In the genomic region with DNA sequence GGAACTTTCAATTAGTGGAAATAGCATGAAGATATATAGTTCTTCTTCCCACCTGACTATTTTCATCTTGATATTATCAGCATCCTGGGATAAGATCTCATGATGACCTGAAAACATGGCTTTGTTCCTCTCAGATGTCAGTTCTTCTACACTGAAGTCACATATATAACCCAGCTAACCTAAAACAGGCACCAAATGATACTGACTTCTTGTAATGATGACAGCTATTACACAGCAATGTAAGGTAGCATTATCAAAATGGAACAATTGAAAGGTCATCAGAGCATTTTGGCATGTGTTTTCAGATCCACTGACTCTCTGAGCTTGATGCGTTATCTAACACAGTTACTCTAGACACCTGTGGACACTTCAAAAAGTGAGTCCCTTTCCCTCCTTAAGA, we compare ENCODE assay signal across 25 cellular contexts.
A peak's percentile ranks its signal among the peaks of the same experiment; 100 is the strongest.
DNase-seq lines count a peak whose midpoint lies in the region; ATAC-seq and TF ChIP-seq lines count a peak whose summit lies in the region.
"Had no signal": no experiment of that assay in that cellular context is flagged by ENCODE, and none has a peak within 500 bp of the region (broad histone marks: within the 10 kb centered on the region; RNA-seq: fewer than 3 reads in every experiment).

No MANE protein-coding gene starts in this region.

- TF ChIP-seq CTCF in WERI-Rb-1 (IDR thresholded peaks at IDR 0.05; ENCODE audit: low read depth, low read length) (no peak), OCI-LY7 (conservative IDR thresholded peaks at IDR 0.05; ENCODE audit: low read length) (no peak)

- no peak for ATAC-seq in GM18873 (IDR thresholded peaks at IDR 0.05; ENCODE audit: low FRiP score, unreplicated experiment)
- ATAC-seq: CD8-positive, alpha-beta T cell; psoas muscle had no signal

- POLR2A ChIA-PET in activated CD4-positive, alpha-beta T cell treated with anti-CD3 and anti-CD28 coated beads, Interleukin-2, amount 10 ng/mL, durations not matched to agents 7 days and 5 days (lab: Charles Lee): no interaction called here
- POLR2A ChIA-PET in CD4-positive, alpha-beta memory T cell (lab: Charles Lee; ENCODE audit: partially characterized antibody): interaction anchor here (0.6 to 2.3 kb wide), 6 partner anchors 10 to 30 kb away, joined by 3 to 7 read pairs (median 4); no protein-coding TSS in a partner anchor
- POLR2A ChIA-PET in OCI-LY7 (lab: Charles Lee): no interaction called here

- no peaks in the 10 kb centered on the region for H3K27me3 Mint-ChIP-seq in activated CD4-positive, alpha-beta T cell treated with anti-CD3 and anti-CD28 coated beads, Interleukin-2, amount 10 ng/mL, durations not matched to agents 7 days and 5 days
- H3K27me3 Mint-ChIP-seq in CD4-positive, alpha-beta memory T cell: no peaks in the 10 kb centered on the region
- H3K27me3 Mint-ChIP-seq: naive B cell had no signal

- H3K36me3 Mint-ChIP-seq in activated CD4-positive, alpha-beta T cell treated with anti-CD3 and anti-CD28 coated beads, Interleukin-2, amount 10 ng/mL, durations not matched to agents 7 days and 5 days (ENCODE audit: low read depth): peaks cover 42% of the 10 kb centered on the region
- peaks cover under 1 to 24% of the 10 kb centered on the region in 2 donors for H3K36me3 Mint-ChIP-seq in CD4-positive, alpha-beta memory T cell
- H3K36me3 Mint-ChIP-seq: naive B cell had no signal

- CTCF ChIA-PET in activated CD4-positive, alpha-beta T cell treated with anti-CD3 and anti-CD28 coated beads, Interleukin-2, amount 10 ng/mL, durations not matched to agents 7 days and 5 days (lab: Charles Lee): interaction anchor here (0.7 to 1.5 kb wide), 4 partner anchors 9 to 35 kb away, joined by 3 read pairs; no protein-coding TSS in a partner anchor
- CTCF ChIA-PET in CD4-positive, alpha-beta memory T cell (lab: Charles Lee; ENCODE audit: partially characterized antibody): interaction anchor here (1.0 to 1.7 kb wide), 7 partner anchors 9 to 191 kb away, joined by 3 to 9 read pairs (median 4); no protein-coding TSS in a partner anchor
- CTCF ChIA-PET in OCI-LY7 (lab: Charles Lee; ENCODE audit: unreplicated experiment): no interaction called here

- H3K79me2 ChIP-seq in OCI-LY7 (ENCODE audit: insufficient read depth, low read depth, low read length): no peaks in the 10 kb centered on the region

- no peak overlapping the region for H2AFZ ChIP-seq in OCI-LY7 (ENCODE audit: low read length)

- H3K4me1 ChIP-seq in CD4-positive, alpha-beta memory T cell (ENCODE audit: insufficient read depth, low read length): peaks cover 97% of the 10 kb centered on the region
- H3K4me1 ChIP-seq in effector memory CD4-positive, alpha-beta T cell (ENCODE audit: control insufficient read depth, insufficient read depth, low read length, poor library complexity, severe bottlenecking): peaks cover 40% of the 10 kb centered on the region
- no peaks in the 10 kb centered on the region for H3K4me1 ChIP-seq in OCI-LY7 (ENCODE audit: insufficient read depth, low read length, poor library complexity, severe bottlenecking)

- H3K9me3 Mint-ChIP-seq in activated CD4-positive, alpha-beta T cell treated with anti-CD3 and anti-CD28 coated beads, Interleukin-2, amount 10 ng/mL, durations not matched to agents 7 days and 5 days: peaks cover 5% of the 10 kb centered on the region
- H3K9me3 Mint-ChIP-seq in CD4-positive, alpha-beta memory T cell: no peaks in the 10 kb centered on the region

- H3K4me3 Mint-ChIP-seq in activated CD4-positive, alpha-beta T cell treated with anti-CD3 and anti-CD28 coated beads, Interleukin-2, amount 10 ng/mL, durations not matched to agents 7 days and 5 days: peak overlapping the region; percentile 3
- peak overlapping the region in 7 of 8 donors; percentile 45 to 80 (median 49) for H3K4me3 Mint-ChIP-seq in CD4-positive, alpha-beta memory T cell
- H3K4me3 Mint-ChIP-seq: CD8-positive, alpha-beta T cell; mesothelial cell of epicardium; naive B cell had no signal

- H4K20me1 ChIP-seq in OCI-LY7 (ENCODE audit: insufficient read depth, low read length): no peaks in the 10 kb centered on the region

- H3K27ac Mint-ChIP-seq in activated CD4-positive, alpha-beta T cell treated with anti-CD3 and anti-CD28 coated beads, Interleukin-2, amount 10 ng/mL, durations not matched to agents 7 days and 5 days: no peak overlapping the region
- H3K27ac Mint-ChIP-seq in CD4-positive, alpha-beta memory T cell: peak overlapping the region; percentile 29 to 92 (median 67)
- H3K27ac Mint-ChIP-seq: CD8-positive, alpha-beta T cell; mesothelial cell of epicardium; naive B cell had no signal

- DNase-seq in activated CD4-positive, alpha-beta T cell treated with anti-CD3 and anti-CD28 coated beads, Interleukin-2, amount 10 ng/mL, durations not matched to agents 7 days and 5 days: no peak
- DNase-seq in activated CD4-positive, alpha-beta T cell treated with anti-CD3 and anti-CD28 coated beads, Interleukin-2, amount 50 U/mL, for 4 hours: no peak
- no peak for DNase-seq in CD4-positive, alpha-beta memory T cell
- DNase-seq in WERI-Rb-1: no peak
- no peak for DNase-seq in effector memory CD4-positive, alpha-beta T cell
- no peak for DNase-seq in OCI-LY7 (ENCODE audit: low spot score)
- DNase-seq in LoVo (ENCODE audit: low spot score): no peak
- DNase-seq: brain microvascular endothelial cell; CD8-positive, alpha-beta T cell; effector CD4-positive, alpha-beta T cell; glutamatergic neuron; islet precursor cell; Kasumi-1; MV-4-11; naive B cell; NCI-H146; NCI-H510A; nucleus accumbens; psoas muscle; stimulated activated naive CD4-positive, alpha-beta T cell; T-helper 9 cell had no signal

- no peaks in the 10 kb centered on the region for H3K27me3 ChIP-seq in CD4-positive, alpha-beta memory T cell (ENCODE audit: insufficient read depth, low read length)
- no peaks in the 10 kb centered on the region for H3K27me3 ChIP-seq in WERI-Rb-1 (ENCODE audit: insufficient read depth, low read depth, severe bottlenecking)
- H3K27me3 ChIP-seq in effector memory CD4-positive, alpha-beta T cell (replicated peaks; ENCODE audit: control insufficient read depth, insufficient read depth, low read length, poor library complexity, severe bottlenecking): no peaks in the 10 kb centered on the region
- H3K27me3 ChIP-seq: brain microvascular endothelial cell had no signal

- H3K27ac ChIP-seq in CD4-positive, alpha-beta memory T cell (ENCODE audit: low read depth, low read length): peak overlapping the region; percentile 55
- H3K27ac ChIP-seq in WERI-Rb-1 (peak overlapping the region; percentile 64; the same call in 1 of the 2 replicates), OCI-LY7 (ENCODE audit: low read depth, low read length, poor library complexity, severe bottlenecking) (no peak overlapping the region)
- peak overlapping the region; percentile 59 for H3K27ac ChIP-seq in effector memory CD4-positive, alpha-beta T cell (ENCODE audit: insufficient read depth, low read length, poor library complexity, severe bottlenecking)
- H3K27ac ChIP-seq: brain microvascular endothelial cell, psoas muscle, thoracic aorta, VCaP had no signal

- H3K4me1 Mint-ChIP-seq in activated CD4-positive, alpha-beta T cell treated with anti-CD3 and anti-CD28 coated beads, Interleukin-2, amount 10 ng/mL, durations not matched to agents 7 days and 5 days: peaks cover 79% of the 10 kb centered on the region
- H3K4me1 Mint-ChIP-seq in CD4-positive, alpha-beta memory T cell: peaks cover 76 to 96% (median 86%) of the 10 kb centered on the region in 4 donors
- H3K4me1 Mint-ChIP-seq: naive B cell had no signal

- peak overlapping the region in 1 of 2 donors; percentile 9 for H3K4me3 ChIP-seq in CD4-positive, alpha-beta memory T cell (ENCODE audit: low read length in 2 of 2)
- H3K4me3 ChIP-seq in WERI-Rb-1 (ENCODE audit: low read depth, low read length) (no peak overlapping the region), OCI-LY7 (ENCODE audit: low read depth, low read length, poor library complexity, severe bottlenecking) (no peak overlapping the region)
- no peak overlapping the region for H3K4me3 ChIP-seq in effector memory CD4-positive, alpha-beta T cell (ENCODE audit: insufficient read depth, low read depth, low read length, poor library complexity, severe bottlenecking)
- H3K4me3 ChIP-seq: psoas muscle, thoracic aorta had no signal

- H3K9me2 ChIP-seq in OCI-LY7 (ENCODE audit: insufficient read depth, low read length): no peaks in the 10 kb centered on the region

- BruUV-seq in OCI-LY7 (replicated peaks; lab: Mats Ljungman, UMichigan): no TSS peak

- H3K36me3 ChIP-seq in CD4-positive, alpha-beta memory T cell (ENCODE audit: insufficient read depth, low read length): no peaks in the 10 kb centered on the region
- H3K36me3 ChIP-seq in WERI-Rb-1: no peaks in the 10 kb centered on the region
- no peaks in the 10 kb centered on the region for H3K36me3 ChIP-seq in effector memory CD4-positive, alpha-beta T cell (ENCODE audit: control insufficient read depth, insufficient read depth, low read length)
- no peaks in the 10 kb centered on the region for H3K36me3 ChIP-seq in OCI-LY7 (ENCODE audit: insufficient read depth, low read length)
- H3K36me3 ChIP-seq: brain microvascular endothelial cell, thoracic aorta had no signal

- no peaks in the 10 kb centered on the region for H3K9me3 ChIP-seq in CD4-positive, alpha-beta memory T cell (ENCODE audit: control insufficient read depth in 1 of 2, low read length in 2 of 2)
- H3K9me3 ChIP-seq in WERI-Rb-1 (ENCODE audit: severe bottlenecking): no peaks in the 10 kb centered on the region
- no peaks in the 10 kb centered on the region for H3K9me3 ChIP-seq in effector memory CD4-positive, alpha-beta T cell (ENCODE audit: control insufficient read depth, low read length)
- no peaks in the 10 kb centered on the region for H3K9me3 ChIP-seq in OCI-LY7 (ENCODE audit: low read length)
- H3K9me3 ChIP-seq: thoracic aorta had no signal

- no peak overlapping the region for H3K4me2 ChIP-seq in OCI-LY7 (ENCODE audit: low read length)

- intact Hi-C loops in CD4-positive, alpha-beta memory T cell (cut with micrococcal nuclease): no loop called here
- intact Hi-C loops in OCI-LY7 (cut with micrococcal nuclease; ENCODE audit: unreplicated experiment): no loop called here
